Comparison of ENCODE assay signal across 6 cellular contexts in the genomic region with DNA sequence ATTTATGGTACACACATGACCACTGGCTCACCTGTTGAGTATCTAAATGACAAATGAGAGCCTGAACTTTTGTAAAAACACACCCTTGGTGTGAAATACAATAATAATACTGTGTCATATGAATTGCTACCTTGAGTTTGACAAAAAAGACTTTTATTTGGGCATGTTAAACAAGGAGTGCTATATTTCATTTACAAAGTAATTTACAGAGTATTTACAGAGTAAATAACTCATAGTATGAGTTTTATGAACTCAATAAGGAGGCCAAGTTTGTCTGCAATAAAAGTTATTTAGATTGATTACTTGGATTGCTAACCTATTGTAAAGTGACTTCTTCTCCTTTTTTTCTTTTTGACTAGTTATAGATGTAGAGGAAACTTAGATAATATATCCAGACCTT.
"Had no signal": no experiment of that assay in that cellular context is flagged by ENCODE, and none has a peak within 500 bp of the region (broad histone marks: within the 10 kb centered on the region; RNA-seq: fewer than 3 reads in every experiment).

No MANE protein-coding gene starts in this region.

- H3K27ac Mint-ChIP-seq: IgD-negative memory B cell had no signal

- H3K36me3 Mint-ChIP-seq: IgD-negative memory B cell had no signal

- H3K4me3 Mint-ChIP-seq: IgD-negative memory B cell had no signal

- H3K27me3 Mint-ChIP-seq: IgD-negative memory B cell had no signal

- DNase-seq: IMR-90, KBM-7 had no signal

- ATAC-seq: HepG2, K562 had no signal

- H3K4me3 ChIP-seq: K562 had no signal

- H3K4me1 Mint-ChIP-seq: IgD-negative memory B cell had no signal

- H3K27ac ChIP-seq: HL-60 had no signal
